ENCODE assay signal across 8 cellular contexts in genomic region chr11:68841718-68842426, GRCh38. TPM values are rescaled to one million over a fixed set of nuclear protein-coding genes. Genes with fewer than 3 reads are reported as not detected.
DNase-seq lines count a peak whose midpoint lies in the region; ATAC-seq, FAIRE-seq and TF ChIP-seq lines count a peak whose summit lies in the region.

CPT1A (minus strand) TSS chr11:68841916; CDS start chr11:68815474, 26,442 bp downstream.

- H3K27me3 ChIP-seq in SJSA1 (replicated peaks) = no peaks in the 10 kb centered on the region

- peak within 1 kb of the TSS; percentile 86 for H3K4me3 Mint-ChIP-seq in activated naive CD4-positive, alpha-beta T cell treated with anti-CD3 and anti-CD28 coated beads, Interleukin-2, amount 50 U/mL, for 24 hours
- peak within 1 kb of the TSS; percentile 82 for H3K4me3 Mint-ChIP-seq in type B pancreatic cell

- H3K4me3 ChIP-seq in SJSA1 = peak within 1 kb of the TSS; percentile 83

- TF ChIP-seq POLR2A in GM12891 (IDR thresholded peaks at IDR 0.05; ENCODE audit: low read depth, low read length) = no peak

- no peaks in the 10 kb centered on the region for H3K27me3 Mint-ChIP-seq in activated naive CD4-positive, alpha-beta T cell treated with anti-CD3 and anti-CD28 coated beads, Interleukin-2, amount 50 U/mL, for 24 hours
- H3K27me3 Mint-ChIP-seq in type B pancreatic cell = peaks cover 52% of the 10 kb centered on the region

- peak; percentile 75 for DNase-seq in GM12891 (ENCODE audit: insufficient read length, low spot score)
- DNase-seq in HuH-7 (ENCODE audit: low spot score) = peak; percentile 99
- peak; percentile 50 to 87 for DNase-seq in SJSA1 (ENCODE audit: low read depth in 1 of 2, low spot score in 2 of 2)
- DNase-seq in globus pallidus (ENCODE audit: low spot score) = peak; percentile 30
- DNase-seq in occipital lobe (lab: John Stamatoyannopoulos, UW) = peak; percentile 47
- peak; percentile 82 for DNase-seq in type B pancreatic cell (ENCODE audit: extremely low spot score, unreplicated experiment)

- H3K27ac ChIP-seq in SJSA1 = no peak within 1 kb of the TSS

- H3K27ac Mint-ChIP-seq in activated naive CD4-positive, alpha-beta T cell treated with anti-CD3 and anti-CD28 coated beads, Interleukin-2, amount 50 U/mL, for 24 hours = peak within 1 kb of the TSS; percentile 84
- peak within 1 kb of the TSS; percentile 65 for H3K27ac Mint-ChIP-seq in type B pancreatic cell

- no peaks in the 10 kb centered on the region for H3K36me3 Mint-ChIP-seq in activated naive CD4-positive, alpha-beta T cell treated with anti-CD3 and anti-CD28 coated beads, Interleukin-2, amount 50 U/mL, for 24 hours
- no peaks in the 10 kb centered on the region for H3K36me3 Mint-ChIP-seq in type B pancreatic cell

- TF ChIP-seq CTCF in type B pancreatic cell (conservative IDR thresholded peaks at IDR 0.05) = no peak

- peaks cover 42% of the 10 kb centered on the region for H3K4me1 ChIP-seq in SJSA1 (replicated peaks)

- H3K9me3 Mint-ChIP-seq in activated naive CD4-positive, alpha-beta T cell treated with anti-CD3 and anti-CD28 coated beads, Interleukin-2, amount 50 U/mL, for 24 hours = no peaks in the 10 kb centered on the region
- H3K9me3 Mint-ChIP-seq in type B pancreatic cell = no peaks in the 10 kb centered on the region

- peak; percentile 72 for FAIRE-seq in GM12891 (lab: Jason Lieb, UNC)

- no peaks in the 10 kb centered on the region for H3K9me3 ChIP-seq in SJSA1 (replicated peaks)

- no peak for ATAC-seq in GM21576 (IDR thresholded peaks at IDR 0.05; ENCODE audit: unreplicated experiment)

- H3K36me3 ChIP-seq in SJSA1 = peaks cover 14% of the 10 kb centered on the region

- H3K4me1 Mint-ChIP-seq in activated naive CD4-positive, alpha-beta T cell treated with anti-CD3 and anti-CD28 coated beads, Interleukin-2, amount 50 U/mL, for 24 hours = peaks cover 40% of the 10 kb centered on the region
- H3K4me1 Mint-ChIP-seq in type B pancreatic cell (ENCODE audit: unreplicated experiment) = peaks cover 34% of the 10 kb centered on the region

TF ChIP-seq in GM12891, 5 proteins besides CTCF, POLR2A, EP300 and RAD21:
- no peak for TF ChIP-seq PAX5 (IDR thresholded peaks at IDR 0.05; ENCODE audit: insufficient read depth, low read length, severe bottlenecking)
- TF ChIP-seq SPI1 (IDR thresholded peaks at IDR 0.05; ENCODE audit: low read depth, low read length) = no peak
- no peak for TF ChIP-seq TAF1 (IDR thresholded peaks at IDR 0.05; ENCODE audit: low read depth, low read length)
- no peak for TF ChIP-seq POLR2AphosphoS5 (IDR thresholded peaks at IDR 0.05; ENCODE audit: low read depth, low read length)
- no peak for TF ChIP-seq POU2F2 (IDR thresholded peaks at IDR 0.05; ENCODE audit: low read depth, low read length)

RNA-seq across cellular contexts. Expression of gene CPT1A, which starts in this region (rescaled TPM):
- polyA plus RNA-seq in GM12891 (2012; ENCODE audit: low read depth, missing spikeins) = 2.4 TPM
- total RNA-seq in SJSA1 (2014; rRNA removed; shearing (Covaris generic)) = 39.2 and 61.1 TPM in 2 replicates
- total RNA-seq in occipital lobe (5.5 TPM), type B pancreatic cell (ENCODE audit: low replicate concordance) (36.1 and 44.1 TPM in 2 replicates)

Comparison
In these comparisons a context has a peak if more than half of its experiments do, and no peak if none do; other contexts are left out.
1. DNase-seq: peak in every context shown above with its lines; median percentile 99 in HuH-7; 82 in type B pancreatic cell; 75 in GM12891; 68 in SJSA1; 47 in occipital lobe; 30 in globus pallidus.